ENCODE assay signal across 20 cellular contexts in genomic region chrX:12488220-12488619, GRCh38.
"Had no signal": no experiment of that assay in that cellular context is flagged by ENCODE, and none has a peak within 500 bp of the region (broad histone marks: within the 10 kb centered on the region; RNA-seq: fewer than 3 reads in every experiment).

No MANE protein-coding gene starts in this region.

- H3K9me3 ChIP-seq: testis, tibial nerve, upper lobe of right lung, vagina had no signal

- H3K4me1 ChIP-seq: testis, tibial nerve, upper lobe of right lung, vagina had no signal

- DNase-seq: effector memory CD4-positive, alpha-beta T cell; foreskin melanocyte; head of caudate nucleus; hippocampal formation; kidney glomerular epithelial cell; mammary epithelial cell; naive thymus-derived CD4-positive, alpha-beta T cell; nephron progenitor cell; posterior cingulate gyrus; stimulated activated CD4-positive, alpha-beta T cell treated with anti-CD3 and anti-CD28 coated beads, Interleukin-2, amount 100 ng/mL, for 24 hours; stimulated activated CD4-positive, alpha-beta T cell treated with anti-CD3 and anti-CD28 coated beads, Interleukin-4, amount 100 ng/mL, for 4 hours; stimulated activated naive B cell treated with anti-CD40 and anti-IgM and Interleukin-4, amounts not matched to agents 10 μg/mL and 1 μg/mL and 100 μg/mL, for 72 hours; stimulated activated naive CD8-positive, alpha-beta T cell treated with anti-CD3 and anti-CD28 coated beads, Interleukin-15, amount 100 ng/mL, for 72 hours; testis; upper lobe of right lung had no signal

- ATAC-seq: esophagus mucosa; naive thymus-derived CD4-positive, alpha-beta T cell; sciatic nerve; stimulated activated naive B cell treated with anti-CD40 and anti-IgM and Interleukin-4, amounts not matched to agents 10 μg/mL and 1 μg/mL and 100 μg/mL, for 72 hours; stimulated activated naive CD8-positive, alpha-beta T cell treated with anti-CD3 and anti-CD28 coated beads, Interleukin-15, amount 100 ng/mL, for 72 hours; upper lobe of right lung had no signal

- H3K4me3 ChIP-seq: skin epidermis, testis, tibial nerve, upper lobe of right lung, vagina had no signal

- H3K36me3 ChIP-seq: tibial nerve, upper lobe of right lung, vagina had no signal

- H3K27ac ChIP-seq: skin epidermis, testis, tibial nerve, upper lobe of right lung, vagina had no signal

- H3K27me3 ChIP-seq: testis, tibial nerve, upper lobe of right lung, vagina had no signal
